12 cellular contexts compared by ENCODE assay signal in genomic region chr1:109508001-109508872, GRCh38. TPM values are rescaled to one million over a fixed set of nuclear protein-coding genes. Genes with fewer than 3 reads are reported as not detected.
DNase-seq lines count a peak whose midpoint lies in the region; ATAC-seq and TF ChIP-seq lines count a peak whose summit lies in the region.
"Had no signal": no experiment of that assay in that cellular context is flagged by ENCODE, and none has a peak within 500 bp of the region (broad histone marks: within the 10 kb centered on the region; RNA-seq: fewer than 3 reads in every experiment).

No MANE protein-coding gene starts in this region.

- no peak for TF ChIP-seq EP300 in stomach (IDR thresholded peaks at IDR 0.05)

- peak overlapping the region in 3 of 4 donors; percentile 74 to 90 (median 80) for H3K4me3 ChIP-seq in stomach

- H3K27ac ChIP-seq in stomach, result peak overlapping the region in 1 of 5 donors; percentile 69

- peak overlapping the region; percentile 73 for H3K27ac Mint-ChIP-seq in activated naive CD4-positive, alpha-beta T cell treated with anti-CD3 and anti-CD28 coated beads, Interleukin-2, amount 50 U/mL, for 24 hours
- peak overlapping the region; percentile 26 to 74 for H3K27ac Mint-ChIP-seq in activated naive CD4-positive, alpha-beta T cell treated with anti-CD3 and anti-CD28 coated beads, Interleukin-2, amount 50 U/mL, for 72 hours
- H3K27ac Mint-ChIP-seq in mesothelial cell of epicardium, result peak overlapping the region; percentile 10

- peaks cover 8% of the 10 kb centered on the region for H3K36me3 Mint-ChIP-seq in activated naive CD4-positive, alpha-beta T cell treated with anti-CD3 and anti-CD28 coated beads, Interleukin-2, amount 50 U/mL, for 24 hours
- H3K36me3 Mint-ChIP-seq in activated naive CD4-positive, alpha-beta T cell treated with anti-CD3 and anti-CD28 coated beads, Interleukin-2, amount 50 U/mL, for 72 hours, result peaks cover 0 to 10% of the 10 kb centered on the region in 2 donors
- no peaks in the 10 kb centered on the region for H3K36me3 Mint-ChIP-seq in mesothelial cell of epicardium

- peak overlapping the region; percentile 77 for H3K4me3 Mint-ChIP-seq in activated naive CD4-positive, alpha-beta T cell treated with anti-CD3 and anti-CD28 coated beads, Interleukin-2, amount 50 U/mL, for 24 hours
- peak overlapping the region; percentile 76 for H3K4me3 Mint-ChIP-seq in mesothelial cell of epicardium

- no peaks in the 10 kb centered on the region for H3K9me3 ChIP-seq in stomach

- no peaks in the 10 kb centered on the region for H3K9me3 Mint-ChIP-seq in activated naive CD4-positive, alpha-beta T cell treated with anti-CD3 and anti-CD28 coated beads, Interleukin-2, amount 50 U/mL, for 24 hours
- no peaks in the 10 kb centered on the region for H3K9me3 Mint-ChIP-seq in activated naive CD4-positive, alpha-beta T cell treated with anti-CD3 and anti-CD28 coated beads, Interleukin-2, amount 50 U/mL, for 72 hours
- H3K9me3 Mint-ChIP-seq in mesothelial cell of epicardium, result no peaks in the 10 kb centered on the region

- POLR2A ChIA-PET in GM10248 (lab: Yijun Ruan, JAX), result interaction anchor here (0.5 kb wide), 1 partner anchor 17 kb away, joined by 4 read pairs; no protein-coding TSS in a partner anchor

- TF ChIP-seq POLR2A in stomach (IDR thresholded peaks at IDR 0.05), result no peak

- H3K27me3 ChIP-seq in stomach, result no peaks in the 10 kb centered on the region

- peaks cover 22 to 55% (median 30%) of the 10 kb centered on the region in 4 donors for H3K4me1 ChIP-seq in stomach

- H3K36me3 ChIP-seq in stomach, result peaks cover 0 to 11% (median 0%) of the 10 kb centered on the region in 4 donors

- no peak for DNase-seq in activated naive CD4-positive, alpha-beta T cell treated with Interleukin-2 at 50 U/mL for 16 hours
- DNase-seq in activated naive CD4-positive, alpha-beta T cell treated with anti-CD3 and anti-CD28 coated beads, Interleukin-2, amount 50 U/mL, for 72 hours (ENCODE audit: low spot score in 2 of 2), result no peak
- no peak for DNase-seq in mesothelial cell of epicardium (ENCODE audit: low spot score in 2 of 2, unreplicated experiment in 2 of 2)
- no peak for DNase-seq in stomach
- DNase-seq in GM10248 (ENCODE audit: extremely low spot score), result no peak
- DNase-seq: amniotic stem cell, mesendoderm, NCI-H1048, NCI-H510A had no signal

- WGBS in stomach, 5 donors, result 89 to 94% (median 91%) methylated on average over 25 of the region's 25 CpGs

- no peak for ATAC-seq in activated naive CD4-positive, alpha-beta T cell treated with anti-CD3 and anti-CD28 coated beads, Interleukin-2, amount 50 U/mL, for 72 hours
- no peak for ATAC-seq in GM21390 (IDR thresholded peaks at IDR 0.05; ENCODE audit: unreplicated experiment)
- no peak for ATAC-seq in HG03432 (IDR thresholded peaks at IDR 0.05; ENCODE audit: unreplicated experiment)

- CTCF ChIA-PET in GM10248 (lab: Yijun Ruan, JAX), result interaction anchor here (1.6 to 43.8 kb wide), 4 partner anchors 8 to 132 kb away, joined by 7 to 1898 read pairs (median 207); partner anchors contain the start of genes CYB561D1 and GPR61

- H3K27me3 Mint-ChIP-seq in activated naive CD4-positive, alpha-beta T cell treated with anti-CD3 and anti-CD28 coated beads, Interleukin-2, amount 50 U/mL, for 24 hours, result no peaks in the 10 kb centered on the region
- H3K27me3 Mint-ChIP-seq in mesothelial cell of epicardium (ENCODE audit: low read depth), result peaks cover 31% of the 10 kb centered on the region

- TF ChIP-seq CTCF in mesothelial cell of epicardium (IDR thresholded peaks at IDR 0.05; ENCODE audit: unreplicated experiment) (no peak), stomach (IDR thresholded peaks at IDR 0.05) (no peak), GM10248 (IDR thresholded peaks at IDR 0.05; ENCODE audit: control extremely low read depth, extremely low read depth, low read depth, missing control alignments) (no peak)

- intact Hi-C loops in stomach (cut with DNase I; ENCODE audit: low total_unique reads), result no loop called here

- H3K4me1 Mint-ChIP-seq in activated naive CD4-positive, alpha-beta T cell treated with anti-CD3 and anti-CD28 coated beads, Interleukin-2, amount 50 U/mL, for 24 hours, result peaks cover 73% of the 10 kb centered on the region
- H3K4me1 Mint-ChIP-seq in mesothelial cell of epicardium, result peaks cover 15% of the 10 kb centered on the region

RNA-seq across cellular contexts. Expression of gene AMIGO1, which starts 1.3 kb away (rescaled TPM):
- total RNA-seq in activated naive CD4-positive, alpha-beta T cell treated with anti-CD3 and anti-CD28 coated beads, Interleukin-2, amount 50 U/mL, for 72 hours, result 1 to 10 TPM in 1 of 2 donors, under 1 TPM in 1; 0.97 to 1.3 TPM
- total RNA-seq in mesothelial cell of epicardium (5.0 to 5.4 TPM (median 5.1 TPM) in 3 replicates), stomach (10 to 100 TPM in 1 of 5 donors, 1 to 10 TPM in 4; 1.7 to 25.7 (median 3.5) TPM)
- 1 to 10 TPM; 1.3 to 1.8 (median 1.7) TPM for polyA plus RNA-seq in stomach

RNA-seq across cellular contexts. Expression of gene CYB561D1, which starts 14.3 kb away (rescaled TPM):
- 10 to 100 TPM; 11.3 to 14.9 TPM for total RNA-seq in activated naive CD4-positive, alpha-beta T cell treated with anti-CD3 and anti-CD28 coated beads, Interleukin-2, amount 50 U/mL, for 72 hours
- total RNA-seq in mesothelial cell of epicardium, result 9.5 to 11.7 TPM (median 10.6 TPM) in 3 replicates
- 1 to 10 TPM; 1.8 to 6.4 (median 2.3) TPM for total RNA-seq in stomach
- polyA plus RNA-seq in stomach, result 1 to 10 TPM; 1.8 to 4.4 (median 4.1) TPM

RNA-seq across cellular contexts. Expression of gene ATXN7L2, which starts 24.5 kb away (rescaled TPM):
- total RNA-seq in activated naive CD4-positive, alpha-beta T cell treated with anti-CD3 and anti-CD28 coated beads, Interleukin-2, amount 50 U/mL, for 72 hours, result 10 to 100 TPM; 11.5 to 21.9 TPM
- total RNA-seq in mesothelial cell of epicardium (13.8 to 14.9 TPM (median 13.8 TPM) in 3 replicates), stomach (1 to 10 TPM in 3 of 5 donors, under 1 TPM in 1, not detected in 1; 0.29 to 5.1 (median 2.6) TPM)
- 1 to 10 TPM in 2 of 3 donors, under 1 TPM in 1; 0.76 to 6.3 (median 5.2) TPM for polyA plus RNA-seq in stomach

RNA-seq across cellular contexts. Expression of gene GPR61, which starts 31.4 kb away (rescaled TPM):
- under 1 TPM in 1 of 2 donors, not detected in 1; 0.57 TPM for total RNA-seq in activated naive CD4-positive, alpha-beta T cell treated with anti-CD3 and anti-CD28 coated beads, Interleukin-2, amount 50 U/mL, for 72 hours
- not detected in 3 replicates for total RNA-seq in mesothelial cell of epicardium
- not detected for total RNA-seq in stomach
- polyA plus RNA-seq in stomach, result under 1 TPM in 1 of 3 donors, not detected in 2; 0.12 TPM

RNA-seq across cellular contexts. Expression of gene GNAI3, which starts 40.2 kb away (rescaled TPM):
- 10 to 100 TPM in 1 of 2 donors, 1 to 10 TPM in 1; 8.9 to 10.1 TPM for total RNA-seq in activated naive CD4-positive, alpha-beta T cell treated with anti-CD3 and anti-CD28 coated beads, Interleukin-2, amount 50 U/mL, for 72 hours
- total RNA-seq in mesothelial cell of epicardium (7.8 to 8.2 TPM (median 8.2 TPM) in 3 replicates), stomach (10 to 100 TPM in 1 of 5 donors, 1 to 10 TPM in 3, under 1 TPM in 1; 0.58 to 12.7 (median 3.2) TPM)
- 1 to 10 TPM; 2.6 to 3.1 (median 2.7) TPM for polyA plus RNA-seq in stomach

Comparison
In these comparisons a context has a peak if more than half of its experiments do, and no peak if none do; other contexts are left out.
1. H3K27ac Mint-ChIP-seq: peak in every context shown above with its lines; median percentile 73 in activated naive CD4-positive, alpha-beta T cell treated with anti-CD3 and anti-CD28 coated beads, Interleukin-2, amount 50 U/mL, for 24 hours; 50 in activated naive CD4-positive, alpha-beta T cell treated with anti-CD3 and anti-CD28 coated beads, Interleukin-2, amount 50 U/mL, for 72 hours; 10 in mesothelial cell of epicardium.